10 cellular contexts compared by ENCODE assay signal in genomic region chr14:65211341-65211987, GRCh38.
DNase-seq lines count a peak whose midpoint lies in the region; ATAC-seq and TF ChIP-seq lines count a peak whose summit lies in the region.
"Had no signal": no experiment of that assay in that cellular context is flagged by ENCODE, and none has a peak within 500 bp of the region (broad histone marks: within the 10 kb centered on the region; RNA-seq: fewer than 3 reads in every experiment).

No MANE protein-coding gene starts in this region.

- H3K27me3 ChIP-seq in Karpas-422 (ENCODE audit: low read length) (no peaks in the 10 kb centered on the region), kidney epithelial cell (ENCODE audit: control insufficient read depth, insufficient read depth, low read length) (no peaks in the 10 kb centered on the region)
- H3K27me3 ChIP-seq: thyroid gland had no signal

- no peak overlapping the region for H3K27ac Mint-ChIP-seq in activated naive CD8-positive, alpha-beta T cell

- H3K9ac ChIP-seq in Karpas-422 (ENCODE audit: low read length), result no peak overlapping the region

- peaks cover 38% of the 10 kb centered on the region for H3K4me1 Mint-ChIP-seq in activated naive CD8-positive, alpha-beta T cell (ENCODE audit: low read depth)

- H3K4me3 ChIP-seq in Karpas-422 (ENCODE audit: low read length), result no peak overlapping the region
- H3K4me3 ChIP-seq in kidney epithelial cell (ENCODE audit: low read depth, low read length), result no peak overlapping the region
- H3K4me3 ChIP-seq: SK-N-MC, thyroid gland had no signal

- peak overlapping the region; percentile 36; the same call in 1 of the 2 replicates for H3K27ac ChIP-seq in Karpas-422 (ENCODE audit: low read length)
- H3K27ac ChIP-seq: thyroid gland had no signal

- H3K27me3 Mint-ChIP-seq in activated naive CD8-positive, alpha-beta T cell, result no peaks in the 10 kb centered on the region

- no peaks in the 10 kb centered on the region for H3K9me3 Mint-ChIP-seq in activated naive CD8-positive, alpha-beta T cell (ENCODE audit: low read depth)

- no peak overlapping the region for H2AFZ ChIP-seq in Karpas-422 (ENCODE audit: low read length)

- DNase-seq in CD1c-positive myeloid dendritic cell (ENCODE audit: extremely low spot score) (peak; percentile 53), Karpas-422 (no peak), kidney epithelial cell (ENCODE audit: low read depth) (peak; percentile 53), GM10266 (ENCODE audit: extremely low spot score) (no peak), OCI-M2 (lab: John Stamatoyannopoulos, UW; ENCODE audit: unreplicated experiment) (no peak)
- DNase-seq: thyroid gland had no signal

- H3K79me2 ChIP-seq in Karpas-422 (ENCODE audit: low read length), result no peaks in the 10 kb centered on the region

- H3K4me2 ChIP-seq in Karpas-422 (ENCODE audit: low read depth, low read length, poor library complexity, severe bottlenecking), result no peak overlapping the region

- no peaks in the 10 kb centered on the region for H4K20me1 ChIP-seq in Karpas-422 (ENCODE audit: insufficient read depth, low read depth, low read length)

- H3K4me3 Mint-ChIP-seq in activated naive CD8-positive, alpha-beta T cell, result peak overlapping the region; percentile 30

- H3K9me3 ChIP-seq in Karpas-422 (ENCODE audit: low read length), result no peaks in the 10 kb centered on the region
- H3K9me3 ChIP-seq: thyroid gland had no signal

- no peaks in the 10 kb centered on the region for H3K36me3 ChIP-seq in Karpas-422 (ENCODE audit: insufficient read depth, low read length)
- no peaks in the 10 kb centered on the region for H3K36me3 ChIP-seq in kidney epithelial cell (ENCODE audit: control insufficient read depth, insufficient read depth, low read length)
- H3K36me3 ChIP-seq: thyroid gland had no signal

- TF ChIP-seq CTCF in kidney epithelial cell (IDR thresholded peaks at IDR 0.05; ENCODE audit: insufficient read depth, low read length, poor library complexity, severe bottlenecking), result no peak
- TF ChIP-seq CTCF in GM10266 (IDR thresholded peaks at IDR 0.05; ENCODE audit: control insufficient read depth, insufficient read depth, low read depth, missing control alignments), result no peak

- no peaks in the 10 kb centered on the region for H3K36me3 Mint-ChIP-seq in activated naive CD8-positive, alpha-beta T cell

- peaks cover 57% of the 10 kb centered on the region for H3K4me1 ChIP-seq in Karpas-422 (ENCODE audit: low read length)
- H3K4me1 ChIP-seq: thyroid gland had no signal

- ATAC-seq in HG02884 (IDR thresholded peaks at IDR 0.05; ENCODE audit: unreplicated experiment), result no peak
- no peak for ATAC-seq in HG02759 (IDR thresholded peaks at IDR 0.05; ENCODE audit: unreplicated experiment)

- H3K9me2 ChIP-seq in Karpas-422 (replicated peaks; ENCODE audit: insufficient read depth, low read length), result no peaks in the 10 kb centered on the region

Comparison
In these comparisons a context has a peak if more than half of its experiments do, and no peak if none do; other contexts are left out.
1. DNase-seq: peak in CD1c-positive myeloid dendritic cell (single experiment) and kidney epithelial cell (single experiment); none in Karpas-422 (single experiment), GM10266 (single experiment) and OCI-M2 (single experiment).